ENCODE assay signal across 2 cellular contexts in genomic region chr12:12529783-12530421, GRCh38.
TF ChIP-seq lines count a peak whose summit lies in the region.

No MANE protein-coding gene starts in this region.

TF ChIP-seq in WTC11, 78 proteins besides CTCF, POLR2A, EP300 and RAD21 (continued from another document):
- TF ChIP-seq, protein P1, sequence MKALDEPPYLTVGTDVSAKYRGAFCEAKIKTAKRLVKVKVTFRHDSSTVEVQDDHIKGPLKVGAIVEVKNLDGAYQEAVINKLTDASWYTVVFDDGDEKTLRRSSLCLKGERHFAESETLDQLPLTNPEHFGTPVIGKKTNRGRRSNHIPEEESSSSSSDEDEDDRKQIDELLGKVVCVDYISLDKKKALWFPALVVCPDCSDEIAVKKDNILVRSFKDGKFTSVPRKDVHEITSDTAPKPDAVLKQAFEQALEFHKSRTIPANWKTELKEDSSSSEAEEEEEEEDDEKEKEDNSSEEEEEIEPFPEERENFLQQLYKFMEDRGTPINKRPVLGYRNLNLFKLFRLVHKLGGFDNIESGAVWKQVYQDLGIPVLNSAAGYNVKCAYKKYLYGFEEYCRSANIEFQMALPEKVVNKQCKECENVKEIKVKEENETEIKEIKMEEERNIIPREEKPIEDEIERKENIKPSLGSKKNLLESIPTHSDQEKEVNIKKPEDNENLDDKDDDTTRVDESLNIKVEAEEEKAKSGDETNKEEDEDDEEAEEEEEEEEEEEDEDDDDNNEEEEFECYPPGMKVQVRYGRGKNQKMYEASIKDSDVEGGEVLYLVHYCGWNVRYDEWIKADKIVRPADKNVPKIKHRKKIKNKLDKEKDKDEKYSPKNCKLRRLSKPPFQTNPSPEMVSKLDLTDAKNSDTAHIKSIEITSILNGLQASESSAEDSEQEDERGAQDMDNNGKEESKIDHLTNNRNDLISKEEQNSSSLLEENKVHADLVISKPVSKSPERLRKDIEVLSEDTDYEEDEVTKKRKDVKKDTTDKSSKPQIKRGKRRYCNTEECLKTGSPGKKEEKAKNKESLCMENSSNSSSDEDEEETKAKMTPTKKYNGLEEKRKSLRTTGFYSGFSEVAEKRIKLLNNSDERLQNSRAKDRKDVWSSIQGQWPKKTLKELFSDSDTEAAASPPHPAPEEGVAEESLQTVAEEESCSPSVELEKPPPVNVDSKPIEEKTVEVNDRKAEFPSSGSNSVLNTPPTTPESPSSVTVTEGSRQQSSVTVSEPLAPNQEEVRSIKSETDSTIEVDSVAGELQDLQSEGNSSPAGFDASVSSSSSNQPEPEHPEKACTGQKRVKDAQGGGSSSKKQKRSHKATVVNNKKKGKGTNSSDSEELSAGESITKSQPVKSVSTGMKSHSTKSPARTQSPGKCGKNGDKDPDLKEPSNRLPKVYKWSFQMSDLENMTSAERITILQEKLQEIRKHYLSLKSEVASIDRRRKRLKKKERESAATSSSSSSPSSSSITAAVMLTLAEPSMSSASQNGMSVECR (CRISPR knock-in tag; IDR thresholded peaks at IDR 0.05; ENCODE audit: borderline replicate concordance), result no peak
- no peak for TF ChIP-seq TEAD1 (CRISPR knock-in tag; IDR thresholded peaks at IDR 0.05)
- no peak for TF ChIP-seq ETV6 (CRISPR knock-in tag; IDR thresholded peaks at IDR 0.05)
- TF ChIP-seq SOX15 (CRISPR knock-in tag; IDR thresholded peaks at IDR 0.05), result no peak
- no peak for TF ChIP-seq ZNF232 (CRISPR knock-in tag; IDR thresholded peaks at IDR 0.05)
- no peak for TF ChIP-seq PRDM15 (CRISPR knock-in tag; IDR thresholded peaks at IDR 0.05)

TF ChIP-seq in GM23338, 12 proteins besides CTCF, POLR2A, EP300 and RAD21 (continued from another document):
- TF ChIP-seq ETS1 (IDR thresholded peaks at IDR 0.05) (no peak), CREB1 (CRISPR knock-in tag; IDR thresholded peaks at IDR 0.05; ENCODE audit: low read depth) (no peak), POLR2AphosphoS5 (IDR thresholded peaks at IDR 0.05; ENCODE audit: low read depth) (no peak), ZNF462 (CRISPR knock-in tag; IDR thresholded peaks at IDR 0.05) (no peak), EZH2 (IDR thresholded peaks at IDR 0.05; ENCODE audit: low read depth, unreplicated experiment) (no peak), NANOG (IDR thresholded peaks at IDR 0.05; ENCODE audit: borderline replicate concordance) (no peak), EZH2phosphoT487 (IDR thresholded peaks at IDR 0.05; ENCODE audit: unreplicated experiment) (no peak)
